8 cellular contexts compared by ENCODE assay signal in the genomic region with DNA sequence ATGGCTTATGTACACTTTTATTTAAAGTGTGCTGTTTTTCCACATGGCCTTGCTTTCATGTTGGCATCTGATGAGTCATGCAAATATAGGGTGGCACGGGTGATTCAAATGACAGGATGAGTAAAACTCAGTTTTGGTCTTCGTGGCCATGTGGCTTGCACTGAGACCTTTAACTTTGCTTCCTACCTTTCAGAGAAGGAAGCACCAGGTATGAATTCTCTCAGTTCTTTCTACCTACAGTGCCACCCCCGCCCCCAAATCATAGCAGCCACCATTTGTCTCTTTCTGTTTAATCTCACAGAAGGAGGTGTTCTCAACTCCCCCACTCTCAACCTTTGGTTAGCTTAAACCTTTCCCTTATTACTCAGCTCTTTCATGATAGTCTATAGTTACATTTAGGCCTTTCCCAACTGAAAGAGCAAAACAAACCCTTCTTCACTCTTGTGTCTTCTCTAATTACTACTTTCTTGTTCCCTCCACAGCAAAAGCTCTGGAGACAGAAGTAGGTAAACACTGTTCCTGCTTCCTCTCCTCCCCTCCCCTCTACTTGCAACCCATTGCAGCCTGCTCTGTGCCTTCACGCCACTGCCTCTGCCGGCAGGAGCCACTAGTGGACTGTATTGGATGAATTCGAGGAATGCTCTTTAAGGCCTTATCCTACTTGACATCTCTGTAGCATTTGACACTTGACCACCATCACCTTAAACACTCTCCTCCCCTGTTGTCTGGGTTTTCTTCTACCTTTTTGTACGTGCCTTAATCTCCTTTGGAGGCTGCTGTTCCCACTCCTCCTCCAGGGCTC.
DNase-seq lines count a peak whose midpoint lies in the region; ATAC-seq, FAIRE-seq and TF ChIP-seq lines count a peak whose summit lies in the region.

No MANE protein-coding gene starts in this region.

- TF ChIP-seq POLR2A in GM12891 (IDR thresholded peaks at IDR 0.05; ENCODE audit: low read depth, low read length), result no peak
- TF ChIP-seq POLR2A in IMR-90 (IDR thresholded peaks at IDR 0.05; ENCODE audit: low read depth, low read length), result no peak

- H2AFZ ChIP-seq in IMR-90 (replicated peaks; ENCODE audit: low read length, poor library complexity), result no peak overlapping the region

- no peak for TF ChIP-seq RAD21 in IMR-90 (IDR thresholded peaks at IDR 0.05; ENCODE audit: low read length)

- no peak overlapping the region for H2AK9ac ChIP-seq in IMR-90 (replicated peaks; ENCODE audit: low read depth, low read length, poor library complexity)

- no peak overlapping the region for H3K56ac ChIP-seq in IMR-90 (ENCODE audit: extremely low read depth, insufficient read depth, low read length)

- POLR2A ChIA-PET in IMR-90 (lab: Charles Lee; ENCODE audit: unreplicated experiment), result no interaction called here

- peak overlapping the region; percentile 32; the same call in 1 of the 3 replicates for H2BK15ac ChIP-seq in IMR-90 (ENCODE audit: low read depth, low read length)

- H3K4me1 Mint-ChIP-seq in activated T-helper 17 cell treated with anti-CD3 and anti-CD28 coated beads, Interleukin-2, amount 50 U/mL, for 72 hours, result peaks cover 66% of the 10 kb centered on the region

- H4K20me1 ChIP-seq in IMR-90 (ENCODE audit: insufficient read depth, low read length), result peaks cover 25% of the 10 kb centered on the region

- no peak overlapping the region for H4K91ac ChIP-seq in IMR-90 (ENCODE audit: insufficient read depth, low read depth, low read length)

- peaks cover 21% of the 10 kb centered on the region for H3K9me1 ChIP-seq in IMR-90 (ENCODE audit: insufficient read depth, low read length)

- H3K9me3 ChIP-seq in IMR-90 (ENCODE audit: control insufficient read depth, insufficient read depth, low read length), result no peaks in the 10 kb centered on the region

- H2BK120ac ChIP-seq in IMR-90 (ENCODE audit: low read depth, low read length), result no peak overlapping the region

- intact Hi-C loops in IMR-90 (cut with micrococcal nuclease), result loop anchor here (5.0 kb wide), 1 partner anchor 46 kb away; no protein-coding TSS in a partner anchor

- H3K4me3 ChIP-seq in IMR-90 (ENCODE audit: insufficient read depth, low read depth, low read length), result no peak overlapping the region

- 0 out of 2 replicates have a peak overlapping the region, but pooled peaks have one; percentile 25 for H3K23ac ChIP-seq in IMR-90 (ENCODE audit: low read depth, low read length)

- H3K4me1 ChIP-seq in IMR-90 (ENCODE audit: control insufficient read depth, insufficient read depth, low read length), result peaks cover 14% of the 10 kb centered on the region

- 0 out of 2 replicates have a peak, but pooled peaks have one; percentile 17 for TF ChIP-seq CTCF in IMR-90 (conservative IDR thresholded peaks at IDR 0.05; ENCODE audit: low read depth, low read length)

- DNase-seq in GM12891 (ENCODE audit: insufficient read length, low spot score) (no peak), IMR-90 (no peak), iPS-NIHi7 (ENCODE audit: extremely low spot score) (peak; percentile 54), UCSD-AML1 (lab: John Stamatoyannopoulos, UW; ENCODE audit: unreplicated experiment) (no peak), SHP77 treated with DMSO at 0.1 percent for 48 hours (lab: John Stamatoyannopoulos, UW) (no peak)
- DNase-seq in stimulated activated CD4-positive, alpha-beta T cell treated with anti-CD3 and anti-CD28 coated beads, TNF-alpha, amount 100 ng/mL, for 24 hours (ENCODE audit: low read depth in 3 of 3), result peak; percentile 16 to 50 (median 33)

- 0 out of 2 replicates have a peak overlapping the region, but pooled peaks have one; percentile 17 for H3K14ac ChIP-seq in IMR-90 (replicated peaks; ENCODE audit: low read depth, low read length)

- H3K27me3 Mint-ChIP-seq in activated T-helper 17 cell treated with anti-CD3 and anti-CD28 coated beads, Interleukin-2, amount 50 U/mL, for 72 hours, result no peaks in the 10 kb centered on the region

- H3K4me3 Mint-ChIP-seq in activated T-helper 17 cell treated with anti-CD3 and anti-CD28 coated beads, Interleukin-2, amount 50 U/mL, for 72 hours, result peak overlapping the region; percentile 68

- ATAC-seq in IMR-90 (ENCODE audit: low read depth) (peak; percentile 16), GM21367 (IDR thresholded peaks at IDR 0.05; ENCODE audit: unreplicated experiment) (no peak)
- ATAC-seq in activated T-helper 17 cell treated with anti-CD3 and anti-CD28 coated beads, Interleukin-2, amount 50 U/mL, for 72 hours (replicated peaks), result peak; percentile 78

- H3K79me1 ChIP-seq in IMR-90 (ENCODE audit: low read depth in 1 of 2, low read length in 2 of 2), result peaks cover 25 to 51% of the 10 kb centered on the region in 2 experiments

- no peaks in the 10 kb centered on the region for H3K9me3 Mint-ChIP-seq in activated T-helper 17 cell treated with anti-CD3 and anti-CD28 coated beads, Interleukin-2, amount 50 U/mL, for 72 hours

- CTCF ChIA-PET in IMR-90 (lab: Yijun Ruan, JAX), result no interaction called here

- peak overlapping the region; percentile 10; the same call in 1 of the 2 replicates for H3K27ac ChIP-seq in IMR-90 (ENCODE audit: insufficient read depth, low read length)

- peak; percentile 85 for FAIRE-seq in GM12891 (lab: Jason Lieb, UNC)

- H2AK5ac ChIP-seq in IMR-90 (ENCODE audit: low read depth, low read length), result peak overlapping the region; percentile 7; the same call in 1 of the 2 replicates

- H4K8ac ChIP-seq in IMR-90 (ENCODE audit: low read depth in 2 of 2, low read length in 2 of 2), result 0 out of 4 replicates have a peak overlapping the region, but pooled peaks of 1 of the 2 experiments have one; percentile 8

- no peak overlapping the region for H4K5ac ChIP-seq in IMR-90 (ENCODE audit: low read depth, low read length)

- in situ Hi-C loops in IMR-90 (cut with MboI; ENCODE audit: low sequenced_read_pairs), result no loop called here

- H3K18ac ChIP-seq in IMR-90 (ENCODE audit: low read depth, low read length), result no peak overlapping the region

- BruUV-seq in IMR-90 (replicated peaks; lab: Mats Ljungman, UMichigan), result no TSS peak

- WGBS in IMR-90 (ENCODE audit: extremely low coverage in 2 of 2, insufficient read length in 1 of 2), 2 experiments, result 90% methylated on average over 1 of the region's 7 CpGs; no CpG with 5 or more reads in 1 of the 2 experiments

- peak overlapping the region; percentile 9; the same call in 1 of the 2 replicates for H3K4ac ChIP-seq in IMR-90 (ENCODE audit: low read depth, low read length)

- no peak overlapping the region for H3K9ac ChIP-seq in IMR-90 (ENCODE audit: low read depth, low read length)

- H2BK20ac ChIP-seq in IMR-90 (ENCODE audit: low read depth, low read length), result no peak overlapping the region; the same call in 1 of the 2 replicates

- H3K27me3 ChIP-seq in IMR-90 (ENCODE audit: control insufficient read depth, insufficient read depth, low read length), result no peaks in the 10 kb centered on the region

- peak overlapping the region; percentile 93 for H3K27ac Mint-ChIP-seq in activated T-helper 17 cell treated with anti-CD3 and anti-CD28 coated beads, Interleukin-2, amount 50 U/mL, for 72 hours

- H3K36me3 ChIP-seq in IMR-90 (ENCODE audit: control insufficient read depth, insufficient read depth, low read length), result no peaks in the 10 kb centered on the region; the same call in 1 of the 2 replicates

- peak overlapping the region; percentile 31; the same call in 1 of the 2 replicates for H3K4me2 ChIP-seq in IMR-90 (ENCODE audit: low read depth, low read length)

- dilution Hi-C loops in IMR-90 (cut with HindIII; ENCODE audit: low sequenced_read_pairs, unreplicated experiment), result no loop called here

- H3K36me3 Mint-ChIP-seq in activated T-helper 17 cell treated with anti-CD3 and anti-CD28 coated beads, Interleukin-2, amount 50 U/mL, for 72 hours (ENCODE audit: low read depth), result peaks cover 62% of the 10 kb centered on the region

- H2BK5ac ChIP-seq in IMR-90 (ENCODE audit: low read depth, low read length, poor library complexity, severe bottlenecking), result no peak overlapping the region

TF ChIP-seq in GM12891, 5 proteins besides CTCF, POLR2A, EP300 and RAD21:
- TF ChIP-seq PAX5 (IDR thresholded peaks at IDR 0.05; ENCODE audit: insufficient read depth, low read length, severe bottlenecking), result no peak
- TF ChIP-seq TAF1 (IDR thresholded peaks at IDR 0.05; ENCODE audit: low read depth, low read length), result no peak
- TF ChIP-seq POU2F2 (IDR thresholded peaks at IDR 0.05; ENCODE audit: low read depth, low read length), result no peak
- no peak for TF ChIP-seq SPI1 (IDR thresholded peaks at IDR 0.05; ENCODE audit: low read depth, low read length)
- TF ChIP-seq POLR2AphosphoS5 (IDR thresholded peaks at IDR 0.05; ENCODE audit: low read depth, low read length), result no peak

TF ChIP-seq in IMR-90, 13 proteins besides CTCF, POLR2A, EP300 and RAD21:
- TF ChIP-seq FOS (IDR thresholded peaks at IDR 0.05; ENCODE audit: low read depth, low read length) (peak; percentile 48; the same call in 1 of the 2 replicates), BHLHE40 (IDR thresholded peaks at IDR 0.05; ENCODE audit: low read depth, low read length) (no peak), MAZ (IDR thresholded peaks at IDR 0.05; ENCODE audit: borderline replicate concordance, low read depth, low read length) (no peak)

Comparison
In these comparisons a context has a peak if more than half of its experiments do, and no peak if none do; other contexts are left out.
1. DNase-seq: peak in iPS-NIHi7 (single experiment) and stimulated activated CD4-positive, alpha-beta T cell treated with anti-CD3 and anti-CD28 coated beads, TNF-alpha, amount 100 ng/mL, for 24 hours (3 of 3); none in GM12891 (single experiment), IMR-90 (single experiment), UCSD-AML1 (single experiment) and SHP77 treated with DMSO at 0.1 percent for 48 hours (single experiment).